8 cellular contexts compared by ENCODE assay signal in the genomic region with DNA sequence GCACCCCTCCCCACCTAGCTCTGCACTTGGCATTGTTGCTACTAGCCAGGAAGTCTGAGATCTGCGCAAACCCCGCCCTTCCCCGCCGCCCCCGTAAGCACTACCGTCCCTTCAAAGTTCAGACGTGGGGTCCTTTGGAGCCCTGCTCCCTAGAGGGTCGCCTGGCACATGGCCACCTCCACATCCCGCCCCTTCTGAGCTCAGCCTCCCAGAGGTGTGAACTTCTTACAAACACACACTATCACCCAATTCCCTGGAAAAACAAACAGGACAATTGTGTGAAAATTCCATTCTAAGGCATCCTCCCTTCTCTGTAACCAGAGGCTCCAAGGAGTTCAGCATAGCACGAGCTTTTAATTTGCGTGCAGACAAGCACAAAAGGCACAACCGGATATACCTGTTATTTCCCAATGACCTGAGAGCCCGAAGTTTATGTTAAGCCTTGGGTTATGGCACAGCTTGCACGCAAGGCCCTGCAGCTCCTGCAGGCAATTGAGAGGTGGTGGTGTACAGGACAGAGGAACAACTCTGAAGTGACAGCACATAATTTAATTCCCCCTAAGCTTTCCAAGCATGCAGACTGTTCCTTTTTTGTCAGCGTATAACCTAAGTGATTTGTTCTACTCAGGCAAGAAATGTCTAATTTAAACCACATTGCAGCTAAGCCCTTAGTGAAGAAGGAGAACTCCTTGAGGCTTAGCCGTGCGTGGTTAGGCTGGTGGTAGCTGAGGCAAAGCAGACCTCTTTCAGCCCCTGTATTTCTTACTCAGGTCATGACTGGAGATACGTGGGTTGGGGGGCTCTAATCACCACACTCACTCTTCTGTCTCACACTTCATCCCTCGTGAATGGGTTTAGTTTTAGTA. TPM values are rescaled to one million over a fixed set of nuclear protein-coding genes. Genes with fewer than 3 reads are reported as not detected.
DNase-seq lines count a peak whose midpoint lies in the region; ATAC-seq and TF ChIP-seq lines count a peak whose summit lies in the region.

No MANE protein-coding gene starts in this region.

- BruUV-seq in OCI-LY7 (replicated peaks; lab: Mats Ljungman, UMichigan): no TSS peak

- no peak overlapping the region for H3K27ac Mint-ChIP-seq in activated CD8-positive, alpha-beta T cell treated with anti-CD3 and anti-CD28 coated beads for 36 hours

- H3K4me3 ChIP-seq in OCI-LY7 (ENCODE audit: low read depth, low read length, poor library complexity, severe bottlenecking): no peak overlapping the region

- no peak overlapping the region for H3K4me3 Mint-ChIP-seq in activated CD8-positive, alpha-beta T cell treated with anti-CD3 and anti-CD28 coated beads for 36 hours

- CTCF ChIA-PET in activated CD8-positive, alpha-beta T cell treated with anti-CD3 and anti-CD28 coated beads for 36 hours (lab: Charles Lee): interaction anchor here (0.7 to 2.5 kb wide), 4 partner anchors 18 to 178 kb away, joined by 3 to 6 read pairs (median 5); no protein-coding TSS in a partner anchor
- CTCF ChIA-PET in OCI-LY7 (lab: Charles Lee; ENCODE audit: unreplicated experiment): interaction anchor here (0.6 to 0.7 kb wide), 2 partner anchors 337 to 385 kb away, joined by 3 to 5 read pairs; no protein-coding TSS in a partner anchor

- peak; percentile 71 for ATAC-seq in HG02852 (IDR thresholded peaks at IDR 0.05; ENCODE audit: unreplicated experiment)
- ATAC-seq in activated CD8-positive, alpha-beta T cell treated with anti-CD3 and anti-CD28 coated beads for 36 hours: peak; percentile 69

- H3K79me2 ChIP-seq in OCI-LY7 (ENCODE audit: insufficient read depth, low read depth, low read length): no peaks in the 10 kb centered on the region

- no peak for TF ChIP-seq CTCF in activated CD8-positive, alpha-beta T cell treated with anti-CD3 and anti-CD28 coated beads for 36 hours (IDR thresholded peaks at IDR 0.05)
- TF ChIP-seq CTCF in OCI-LY7 (conservative IDR thresholded peaks at IDR 0.05; ENCODE audit: low read length): no peak

- H3K27me3 Mint-ChIP-seq in activated CD8-positive, alpha-beta T cell treated with anti-CD3 and anti-CD28 coated beads for 36 hours: peaks cover 57% of the 10 kb centered on the region

- no peaks in the 10 kb centered on the region for H3K36me3 Mint-ChIP-seq in activated CD8-positive, alpha-beta T cell treated with anti-CD3 and anti-CD28 coated beads for 36 hours (ENCODE audit: low read depth)

- peak; percentile 91 for DNase-seq in ELF-1 (ENCODE audit: low read depth, low spot score)
- peak; percentile 32 for DNase-seq in activated CD8-positive, alpha-beta T cell treated with anti-CD3 and anti-CD28 coated beads for 36 hours
- peak; percentile 61 for DNase-seq in kidney glomerular epithelial cell (lab: John Stamatoyannopoulos, UW)
- no peak for DNase-seq in UCSD-AML1 (lab: John Stamatoyannopoulos, UW; ENCODE audit: unreplicated experiment)
- DNase-seq in hippocampal formation (lab: John Stamatoyannopoulos, UW): no peak
- DNase-seq in stimulated activated CD4-positive, alpha-beta T cell treated with anti-CD3 and anti-CD28 coated beads, Interleukin-2, amount 100 ng/mL, for 24 hours: no peak
- no peak for DNase-seq in OCI-LY7 (ENCODE audit: low spot score)

- H3K4me1 Mint-ChIP-seq in activated CD8-positive, alpha-beta T cell treated with anti-CD3 and anti-CD28 coated beads for 36 hours (ENCODE audit: low read depth): peaks cover 14% of the 10 kb centered on the region

- no peaks in the 10 kb centered on the region for H3K9me3 ChIP-seq in OCI-LY7 (ENCODE audit: low read length)

- intact Hi-C loops in activated CD8-positive, alpha-beta T cell treated with anti-CD3 and anti-CD28 coated beads for 36 hours (cut with micrococcal nuclease): no loop called here
- intact Hi-C loops in OCI-LY7 (cut with micrococcal nuclease; ENCODE audit: unreplicated experiment): no loop called here

- no peaks in the 10 kb centered on the region for H3K36me3 ChIP-seq in OCI-LY7 (ENCODE audit: insufficient read depth, low read length)

- no peaks in the 10 kb centered on the region for H3K9me3 Mint-ChIP-seq in activated CD8-positive, alpha-beta T cell treated with anti-CD3 and anti-CD28 coated beads for 36 hours

- no peak overlapping the region for H2AFZ ChIP-seq in OCI-LY7 (ENCODE audit: low read length)

- no peaks in the 10 kb centered on the region for H4K20me1 ChIP-seq in OCI-LY7 (ENCODE audit: insufficient read depth, low read length)

- H3K27ac ChIP-seq in OCI-LY7 (ENCODE audit: low read depth, low read length, poor library complexity, severe bottlenecking): no peak overlapping the region

- H3K4me1 ChIP-seq in OCI-LY7 (ENCODE audit: insufficient read depth, low read length, poor library complexity, severe bottlenecking): no peaks in the 10 kb centered on the region

- H3K4me2 ChIP-seq in OCI-LY7 (ENCODE audit: low read length): no peak overlapping the region

- no peaks in the 10 kb centered on the region for H3K9me2 ChIP-seq in OCI-LY7 (ENCODE audit: insufficient read depth, low read length)

- POLR2A ChIA-PET in activated CD8-positive, alpha-beta T cell treated with anti-CD3 and anti-CD28 coated beads for 36 hours (lab: Charles Lee): interaction anchor here (1.4 kb wide), 1 partner anchor 20 kb away, joined by 6 read pairs; the partner anchor contains the start of gene CYP1B1
- POLR2A ChIA-PET in OCI-LY7 (lab: Charles Lee): interaction anchor here (0.6 to 0.8 kb wide), 2 partner anchors 26 to 189 kb away, joined by 5 to 6 read pairs; no protein-coding TSS in a partner anchor

RNA-seq across cellular contexts. Expression of gene CYP1B1, which starts 20.3 kb away (rescaled TPM):
- total RNA-seq in activated CD8-positive, alpha-beta T cell treated with anti-CD3 and anti-CD28 coated beads for 36 hours: 1 to 10 TPM; 2.2 to 3.6 TPM
- total RNA-seq in OCI-LY7 (2014; rRNA removed; shearing (Covaris generic)): 0.44 TPM in 1 of 2 replicates, not detected in the other
- not detected in 2 replicates for total RNA-seq in OCI-LY7 (2022)

Comparison
In these comparisons a context has a peak if more than half of its experiments do, and no peak if none do; other contexts are left out.
1. DNase-seq: peak in ELF-1 (single experiment), activated CD8-positive, alpha-beta T cell treated with anti-CD3 and anti-CD28 coated beads for 36 hours (single experiment) and kidney glomerular epithelial cell (single experiment); none in UCSD-AML1 (single experiment), hippocampal formation (0 of 2), stimulated activated CD4-positive, alpha-beta T cell treated with anti-CD3 and anti-CD28 coated beads, Interleukin-2, amount 100 ng/mL, for 24 hours (0 of 2) and OCI-LY7 (single experiment).